Comparison of ENCODE assay signal across 27 cellular contexts in genomic region chr12:96979532-96979931, GRCh38.
DNase-seq lines count a peak whose midpoint lies in the region; ATAC-seq, FAIRE-seq and TF ChIP-seq lines count a peak whose summit lies in the region.
"Had no signal": no experiment of that assay in that cellular context is flagged by ENCODE, and none has a peak within 500 bp of the region (broad histone marks: within the 10 kb centered on the region; RNA-seq: fewer than 3 reads in every experiment).

No MANE protein-coding gene starts in this region.

- no peak overlapping the region for H2BK5ac ChIP-seq in H1 (ENCODE audit: low read depth, low read length)

- H3K18ac ChIP-seq in H1 (ENCODE audit: extremely low read depth, low read length): no peak overlapping the region

- H4K20me1 ChIP-seq in H1 (replicated peaks in 1 of 2; ENCODE audit: control insufficient read depth in 1 of 2, insufficient read depth in 2 of 2, low read length in 2 of 2) (no peaks in the 10 kb centered on the region), osteoblast (ENCODE audit: insufficient read depth, low read length) (no peaks in the 10 kb centered on the region)
- H4K20me1 ChIP-seq: BLaER1 had no signal

- no peaks in the 10 kb centered on the region for H3K27me3 Mint-ChIP-seq in WTC11 (ENCODE audit: low read depth)
- H3K27me3 Mint-ChIP-seq in activated CD4-positive, alpha-beta memory T cell treated with anti-CD3 and anti-CD28 coated beads for 36 hours: peaks cover 7% of the 10 kb centered on the region
- H3K27me3 Mint-ChIP-seq: CD4-positive, CD25-positive, alpha-beta regulatory T cell had no signal

- H3K9me3 ChIP-seq in H1 (ENCODE audit: insufficient read depth in 2 of 2, low read depth in 1 of 2, low read length in 1 of 2) (no peaks in the 10 kb centered on the region; a peak in 1 of 4 replicates), osteoblast (ENCODE audit: low read depth, low read length) (no peaks in the 10 kb centered on the region)
- H3K9me3 ChIP-seq: BE2C, BLaER1 had no signal

- no peak overlapping the region for H3K4me2 ChIP-seq in H1 (ENCODE audit: insufficient read depth in 1 of 2, low read depth in 2 of 2, low read length in 2 of 2)
- no peak overlapping the region for H3K4me2 ChIP-seq in osteoblast (ENCODE audit: insufficient read depth, low read length)
- H3K4me2 ChIP-seq: BLaER1 had no signal

- H2BK12ac ChIP-seq in H1 (ENCODE audit: low read depth, low read length): no peak overlapping the region

- POLR2A ChIA-PET in WTC11 (lab: Charles Lee) (no interaction called here), H1 (lab: Charles Lee; ENCODE audit: partially characterized antibody) (no interaction called here)
- POLR2A ChIA-PET in activated CD4-positive, alpha-beta memory T cell treated with anti-CD3 and anti-CD28 coated beads for 36 hours (lab: Charles Lee): no interaction called here

- H3K23ac ChIP-seq in H1 (ENCODE audit: insufficient read length): no peak overlapping the region

- H3K4me1 ChIP-seq in H1 (replicated peaks in 1 of 4; ENCODE audit: control insufficient read depth in 3 of 4, insufficient read depth in 4 of 4, low read length in 3 of 4) (peaks cover 0 to 3% (median 0%) of the 10 kb centered on the region in 4 experiments; a peak in 3 of 7 replicates), osteoblast (ENCODE audit: insufficient read depth, low read length) (peaks cover 15% of the 10 kb centered on the region)
- H3K4me1 ChIP-seq: BE2C, BLaER1 had no signal

- no peak overlapping the region for H2AK5ac ChIP-seq in H1 (ENCODE audit: low read depth, low read length)

- H3K4me1 Mint-ChIP-seq in WTC11: peaks cover 12% of the 10 kb centered on the region
- H3K4me1 Mint-ChIP-seq in activated CD4-positive, alpha-beta memory T cell treated with anti-CD3 and anti-CD28 coated beads for 36 hours (ENCODE audit: low read depth): no peaks in the 10 kb centered on the region
- H3K4me1 Mint-ChIP-seq: CD14-positive monocyte; CD4-positive, alpha-beta memory T cell; CD4-positive, CD25-positive, alpha-beta regulatory T cell; CD8-positive, alpha-beta memory T cell had no signal

- WGBS in H1 (ENCODE audit: extremely low coverage in 1 of 2, insufficient coverage in 1 of 2, insufficient read length in 1 of 2, insufficient replicate concordance in 2 of 2, low coverage in 1 of 2, low lambda C conversion rate in 2 of 2, missing lambda C conversion rate in 1 of 2), 2 experiments: 98% methylated on average over 3 of the region's 3 CpGs; no CpG with 5 or more reads in 1 of the 2 experiments

- TF ChIP-seq POLR2A in H1 (IDR thresholded peaks at IDR 0.05; ENCODE audit: control extremely low read depth in 1 of 2, low read depth in 2 of 2, low read length in 2 of 2): no peak

- CTCF ChIA-PET in WTC11 (lab: Charles Lee) (no interaction called here), H1 (lab: Charles Lee; ENCODE audit: partially characterized antibody) (interaction anchor here (0.7 to 1.5 kb wide), 5 partner anchors 156 to 402 kb away, joined by 3 to 5 read pairs (median 3); no protein-coding TSS in a partner anchor)
- CTCF ChIA-PET in activated CD4-positive, alpha-beta memory T cell treated with anti-CD3 and anti-CD28 coated beads for 36 hours (lab: Charles Lee): no interaction called here

- no peak overlapping the region for H2BK120ac ChIP-seq in H1 (replicated peaks; ENCODE audit: low read depth, low read length)

- no peak overlapping the region for H4K91ac ChIP-seq in H1 (replicated peaks; ENCODE audit: insufficient read length, low read length)

- no peak for TF ChIP-seq EP300 in H1 (IDR thresholded peaks at IDR 0.05; ENCODE audit: borderline replicate concordance in 1 of 2, low read depth in 2 of 2, low read length in 2 of 2)

- no peaks in the 10 kb centered on the region for H3K79me2 ChIP-seq in H1 (ENCODE audit: control insufficient read depth in 1 of 2, insufficient read depth in 2 of 2, low read length in 2 of 2)
- no peaks in the 10 kb centered on the region for H3K79me2 ChIP-seq in osteoblast (ENCODE audit: insufficient read depth, low read length)

- H2BK20ac ChIP-seq in H1 (ENCODE audit: low read length): no peak overlapping the region

- no peaks in the 10 kb centered on the region for H3K9me3 Mint-ChIP-seq in WTC11
- H3K9me3 Mint-ChIP-seq in activated CD4-positive, alpha-beta memory T cell treated with anti-CD3 and anti-CD28 coated beads for 36 hours: no peaks in the 10 kb centered on the region
- H3K9me3 Mint-ChIP-seq: CD14-positive monocyte; CD4-positive, alpha-beta memory T cell; CD4-positive, CD25-positive, alpha-beta regulatory T cell; CD8-positive, alpha-beta memory T cell had no signal

- no peaks in the 10 kb centered on the region for H3K36me3 ChIP-seq in H1 (ENCODE audit: control insufficient read depth in 2 of 4, insufficient read depth in 4 of 4, low read length in 3 of 4)
- no peaks in the 10 kb centered on the region for H3K36me3 ChIP-seq in osteoblast (ENCODE audit: insufficient read depth, low read length)
- H3K36me3 ChIP-seq: BE2C, BLaER1 had no signal

- no peak overlapping the region for H2BK15ac ChIP-seq in H1 (ENCODE audit: low read length)

- H3K27ac ChIP-seq in H1 (ENCODE audit: low read depth, low read length) (no peak overlapping the region), osteoblast (ENCODE audit: low read depth, low read length) (no peak overlapping the region)
- H3K27ac ChIP-seq: BLaER1 had no signal

- FAIRE-seq in H1 (lab: Jason Lieb, UNC): no peak
- FAIRE-seq: A204.1, G401.6, GM12891, GM19239 had no signal

- no peak overlapping the region for H4K5ac ChIP-seq in H1 (ENCODE audit: insufficient read length, low read depth, low read length)

- H3K79me1 ChIP-seq in H1 (ENCODE audit: low read depth, low read length): no peaks in the 10 kb centered on the region

- H3K14ac ChIP-seq in H1 (ENCODE audit: insufficient read length): no peak overlapping the region

- no peaks in the 10 kb centered on the region for H3K36me3 Mint-ChIP-seq in WTC11
- no peaks in the 10 kb centered on the region for H3K36me3 Mint-ChIP-seq in activated CD4-positive, alpha-beta memory T cell treated with anti-CD3 and anti-CD28 coated beads for 36 hours
- H3K36me3 Mint-ChIP-seq: CD14-positive monocyte; CD4-positive, alpha-beta memory T cell; CD4-positive, CD25-positive, alpha-beta regulatory T cell; CD8-positive, alpha-beta memory T cell had no signal

- no peak for ATAC-seq in WTC11
- ATAC-seq in HG02970 (IDR thresholded peaks at IDR 0.05; ENCODE audit: low FRiP score, unreplicated experiment): no peak

- no peak overlapping the region for H3K56ac ChIP-seq in H1 (replicated peaks; ENCODE audit: insufficient read length, low read depth, low read length)

- no peaks in the 10 kb centered on the region for H3K23me2 ChIP-seq in H1 (ENCODE audit: low read depth, low read length)

- TF ChIP-seq CTCF in WTC11 (IDR thresholded peaks at IDR 0.05) (no peak), H1 (IDR thresholded peaks at IDR 0.05; ENCODE audit: control extremely low read depth in 1 of 3, insufficient read depth in 1 of 3, low read depth in 1 of 3, low read length in 3 of 3) (no peak), osteoblast (IDR thresholded peaks at IDR 0.05; ENCODE audit: extremely low read depth, low read depth, low read length) (no peak)

- H3K27ac Mint-ChIP-seq in WTC11: no peak overlapping the region
- H3K27ac Mint-ChIP-seq in activated CD4-positive, alpha-beta memory T cell treated with anti-CD3 and anti-CD28 coated beads for 36 hours: no peak overlapping the region
- H3K27ac Mint-ChIP-seq: CD14-positive monocyte; CD4-positive, alpha-beta memory T cell; CD4-positive, CD25-positive, alpha-beta regulatory T cell; CD8-positive, alpha-beta memory T cell had no signal

- no peak overlapping the region for H3K9ac ChIP-seq in H1 (replicated peaks in 1 of 4; ENCODE audit: extremely low read depth in 1 of 4, low read depth in 3 of 4, low read length in 3 of 4)
- H3K9ac ChIP-seq: BLaER1 had no signal

- no peak overlapping the region for H3K4ac ChIP-seq in H1 (replicated peaks; ENCODE audit: insufficient read length, low read depth, low read length)

- no peak for TF ChIP-seq RAD21 in H1 (IDR thresholded peaks at IDR 0.05 in 1 of 2, conservative IDR thresholded peaks at IDR 0.05 in 1 of 2; ENCODE audit: low read depth in 2 of 2, low read length in 2 of 2)

- no peak overlapping the region for H3K4me3 Mint-ChIP-seq in WTC11
- H3K4me3 Mint-ChIP-seq in activated CD4-positive, alpha-beta memory T cell treated with anti-CD3 and anti-CD28 coated beads for 36 hours: no peak overlapping the region
- H3K4me3 Mint-ChIP-seq: CD14-positive monocyte; CD4-positive, alpha-beta memory T cell; CD4-positive, CD25-positive, alpha-beta regulatory T cell; CD8-positive, alpha-beta memory T cell had no signal

- H2AFZ ChIP-seq in H1 (ENCODE audit: low read length): no peak overlapping the region
- H2AFZ ChIP-seq in osteoblast (ENCODE audit: low read length): no peak overlapping the region

- H4K8ac ChIP-seq in H1 (ENCODE audit: extremely low read depth, insufficient read depth, low read length): no peak overlapping the region; the same call in 1 of the 2 replicates

- no peak for DNase-seq in WTC11 (ENCODE audit: low spot score)
- no peak for DNase-seq in H1 (ENCODE audit: low read depth in 1 of 2, low spot score in 2 of 2)
- peak; percentile 65 for DNase-seq in osteoblast (ENCODE audit: insufficient read length, low spot score, missing footprints)
- DNase-seq in activated CD4-positive, alpha-beta memory T cell treated with anti-CD3 and anti-CD28 coated beads for 36 hours: no peak
- no peak for DNase-seq in G401 (ENCODE audit: low spot score)
- DNase-seq: 8988T; ACHN; BE2C; C1 segment of cervical spinal cord; CD4-positive, alpha-beta memory T cell; CD4-positive, CD25-positive, alpha-beta regulatory T cell; CD8-positive, alpha-beta memory T cell; COR-L47; DMS 273 treated with DMSO at 0.1 percent for 48 hours; DMS153; DMS53; DMS79; DND-41; EL; GF-D8 had no signal

- H3K27me3 ChIP-seq in H1 (replicated peaks in 1 of 4; ENCODE audit: control insufficient read depth in 3 of 4, extremely low read depth in 1 of 4, insufficient read depth in 3 of 4, low read length in 3 of 4) (no peaks in the 10 kb centered on the region), osteoblast (ENCODE audit: insufficient read depth, low read length) (no peaks in the 10 kb centered on the region)
- H3K27me3 ChIP-seq: BE2C, BLaER1 had no signal

- H3K4me3 ChIP-seq in H1 (ENCODE audit: extremely low read depth in 1 of 4, insufficient read depth in 2 of 4, low read depth in 3 of 4, low read length in 4 of 4) (no peak overlapping the region), osteoblast (ENCODE audit: insufficient read depth, low read length) (no peak overlapping the region)
- H3K4me3 ChIP-seq: BLaER1 had no signal

- in situ Hi-C loops in G401 (cut with HindIII; ENCODE audit: low sequenced_read_pairs): no loop called here

- intact Hi-C loops in activated CD4-positive, alpha-beta memory T cell treated with anti-CD3 and anti-CD28 coated beads for 36 hours (cut with micrococcal nuclease): no loop called here

Comparison
In these comparisons a context has a peak if more than half of its experiments do, and no peak if none do; other contexts are left out.
1. Of the 9 proteins assayed by ChIP-seq in both WTC11 and H1: peak only in WTC11: none; only in H1: none; in both: USF2; in neither: 8.